ENCODE assay signal across 9 cellular contexts in the genomic region with DNA sequence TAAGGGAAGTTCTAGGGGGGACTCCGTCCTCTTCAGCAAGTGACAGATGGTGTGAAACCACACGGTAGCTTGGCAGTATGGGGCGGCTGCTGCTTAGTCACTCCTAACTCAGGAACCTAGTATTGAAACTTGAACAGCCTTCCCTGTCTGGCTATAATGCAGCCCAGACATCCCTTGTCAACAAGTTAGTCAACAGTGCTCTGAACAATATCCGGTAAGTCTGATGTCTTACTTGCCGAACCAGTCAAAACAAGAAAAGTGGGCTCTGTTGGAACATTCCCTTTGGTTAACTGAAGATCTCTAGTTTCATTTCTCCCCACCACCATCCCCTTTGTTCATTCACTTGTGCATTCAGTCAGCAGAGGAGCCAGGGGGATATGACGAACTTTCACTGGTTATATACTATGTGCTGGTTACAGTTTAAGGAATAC. TPM values are rescaled to one million over a fixed set of nuclear protein-coding genes. Genes with fewer than 3 reads are reported as not detected.
DNase-seq lines count a peak whose midpoint lies in the region; ATAC-seq and TF ChIP-seq lines count a peak whose summit lies in the region.
"Had no signal": no experiment of that assay in that cellular context is flagged by ENCODE, and none has a peak within 500 bp of the region (broad histone marks: within the 10 kb centered on the region; RNA-seq: fewer than 3 reads in every experiment).

No MANE protein-coding gene starts in this region.

- H3K27me3 Mint-ChIP-seq in MCF 10A (ENCODE audit: insufficient read depth, unreplicated experiment) (no peaks in the 10 kb centered on the region), activated B cell treated with CpG ODN at 0.5 μM for 24 hours (no peaks in the 10 kb centered on the region), memory B cell (peaks cover 3% of the 10 kb centered on the region)

- H3K4me3 Mint-ChIP-seq in MCF 10A (ENCODE audit: unreplicated experiment) (no peak overlapping the region), activated B cell treated with CpG ODN at 0.5 μM for 24 hours (peak overlapping the region; percentile 13), memory B cell (peak overlapping the region; percentile 32)

- H3K36me3 ChIP-seq in breast epithelium, result no peaks in the 10 kb centered on the region
- H3K36me3 ChIP-seq in A673 (ENCODE audit: insufficient read depth, low read length, poor library complexity, severe bottlenecking), result no peaks in the 10 kb centered on the region

- CTCF ChIA-PET in MCF 10A (lab: Yijun Ruan, JAX), result interaction anchor here (0.5 to 3.3 kb wide), 5 partner anchors 10 to 1127 kb away, joined by 3 to 10 read pairs (median 4); no protein-coding TSS in a partner anchor
- CTCF ChIA-PET in activated B cell treated with CpG ODN at 0.5 μM for 24 hours (lab: Charles Lee), result interaction anchor here (0.5 to 1.5 kb wide), 2 partner anchors 93 to 121 kb away, joined by 3 read pairs; no protein-coding TSS in a partner anchor
- CTCF ChIA-PET in A673 (lab: Charles Lee), result no interaction called here

- DNase-seq in MCF 10A (ENCODE audit: unreplicated experiment), result peak; percentile 58
- DNase-seq in breast epithelium (ENCODE audit: low spot score in 2 of 2), result no peak
- DNase-seq in activated B cell treated with CpG ODN at 0.5 μM for 24 hours, result peak; percentile 35
- peak; percentile 35 to 42 for DNase-seq in memory B cell (ENCODE audit: low spot score in 2 of 2)
- DNase-seq in inferior parietal cortex (ENCODE audit: extremely low spot score), result no peak
- DNase-seq in A673 (ENCODE audit: low spot score), result no peak
- DNase-seq in activated CD4-positive, CD25-positive, alpha-beta regulatory T cell treated with anti-CD3 and anti-CD28 coated beads, Interleukin-2, amount 50 U/mL, for 72 hours, result no peak

- no peaks in the 10 kb centered on the region for H3K9me3 Mint-ChIP-seq in MCF 10A (ENCODE audit: unreplicated experiment)
- H3K9me3 Mint-ChIP-seq in activated B cell treated with CpG ODN at 0.5 μM for 24 hours, result no peaks in the 10 kb centered on the region
- H3K9me3 Mint-ChIP-seq in memory B cell, result no peaks in the 10 kb centered on the region

- H3K4me1 Mint-ChIP-seq in MCF 10A (ENCODE audit: insufficient read depth, unreplicated experiment) (peaks cover 22% of the 10 kb centered on the region), activated B cell treated with CpG ODN at 0.5 μM for 24 hours (peaks cover 28% of the 10 kb centered on the region), memory B cell (peaks cover 17% of the 10 kb centered on the region)

- no peaks in the 10 kb centered on the region for H3K9me3 ChIP-seq in breast epithelium
- H3K9me3 ChIP-seq in A673 (ENCODE audit: low read depth, low read length, poor library complexity, severe bottlenecking), result no peaks in the 10 kb centered on the region

- POLR2A ChIA-PET in MCF 10A (lab: Yijun Ruan, JAX) (interaction anchor here (0.8 to 1.2 kb wide), 4 partner anchors 10 to 130 kb away, joined by 3 to 6 read pairs (median 3); no protein-coding TSS in a partner anchor), activated B cell treated with CpG ODN at 0.5 μM for 24 hours (lab: Charles Lee) (interaction anchor here (1.1 to 1.5 kb wide), 2 partner anchors 24 to 93 kb away, joined by 3 to 9 read pairs; no protein-coding TSS in a partner anchor), A673 (lab: Charles Lee; ENCODE audit: low non-redundant PET) (no interaction called here)

- no peak overlapping the region for H3K27ac ChIP-seq in breast epithelium
- H3K27ac ChIP-seq in A673 (ENCODE audit: low read depth, low read length, poor library complexity, severe bottlenecking), result no peak overlapping the region
- H3K27ac ChIP-seq: C4-2B had no signal

- H3K27me3 ChIP-seq in breast epithelium, result no peaks in the 10 kb centered on the region
- H3K27me3 ChIP-seq in A673 (replicated peaks; ENCODE audit: insufficient read depth, low read depth, low read length, poor library complexity), result no peaks in the 10 kb centered on the region

- TF ChIP-seq POLR2A in breast epithelium (IDR thresholded peaks at IDR 0.05), result no peak

- ATAC-seq in HG03139 (IDR thresholded peaks at IDR 0.05; ENCODE audit: unreplicated experiment), result peak; percentile 98
- peak; percentile 93 for ATAC-seq in activated B cell treated with CpG ODN at 0.5 μM for 24 hours (ENCODE audit: low read depth)
- ATAC-seq in memory B cell (ENCODE audit: low read depth), result peak; percentile 95

- BruUV-seq in MCF 10A (replicated peaks; lab: Mats Ljungman, UMichigan) (no TSS peak), A673 (replicated peaks; lab: Mats Ljungman, UMichigan) (no TSS peak)

- H3K36me3 Mint-ChIP-seq in MCF 10A (ENCODE audit: insufficient read depth, unreplicated experiment) (no peaks in the 10 kb centered on the region), activated B cell treated with CpG ODN at 0.5 μM for 24 hours (ENCODE audit: low read depth) (no peaks in the 10 kb centered on the region), memory B cell (no peaks in the 10 kb centered on the region)

- H3K27ac Mint-ChIP-seq in MCF 10A (ENCODE audit: low read depth, unreplicated experiment) (peak overlapping the region; percentile 72), activated B cell treated with CpG ODN at 0.5 μM for 24 hours (peak overlapping the region; percentile 76), memory B cell (peak overlapping the region; percentile 26)

- H3K4me3 ChIP-seq in breast epithelium, result no peak overlapping the region
- no peak overlapping the region for H3K4me3 ChIP-seq in A673 (ENCODE audit: low read depth, low read length, poor library complexity, severe bottlenecking)

- TF ChIP-seq CTCF in MCF 10A (IDR thresholded peaks at IDR 0.05; ENCODE audit: unreplicated experiment), result no peak
- TF ChIP-seq CTCF in breast epithelium (IDR thresholded peaks at IDR 0.05), result no peak
- no peak for TF ChIP-seq CTCF in activated B cell treated with CpG ODN at 0.5 μM for 24 hours (IDR thresholded peaks at IDR 0.05)
- TF ChIP-seq CTCF in A673 (conservative IDR thresholded peaks at IDR 0.05; ENCODE audit: low read depth, low read length), result no peak

- H3K4me1 ChIP-seq in breast epithelium, result no peaks in the 10 kb centered on the region
- no peaks in the 10 kb centered on the region for H3K4me1 ChIP-seq in A673 (ENCODE audit: insufficient read depth, low read length, poor library complexity, severe bottlenecking)

- intact Hi-C loops in MCF 10A (cut with micrococcal nuclease) (no loop called here), breast epithelium (cut with DNase I; ENCODE audit: low total_unique reads) (no loop called here), activated B cell treated with CpG ODN at 0.5 μM for 24 hours (cut with micrococcal nuclease) (loop anchor here (1.0 kb wide), 2 partner anchors 94 to 516 kb away; no protein-coding TSS in a partner anchor), A673 (cut with micrococcal nuclease; ENCODE audit: unreplicated experiment) (no loop called here)

RNA-seq across cellular contexts. Expression of gene CXCL13, which starts 18.7 kb away (rescaled TPM):
- not detected in 2 replicates for total RNA-seq in MCF 10A (2022)
- 1 to 10 TPM in 2 of 3 donors, not detected in 1; 2.9 to 6.2 TPM for total RNA-seq in breast epithelium
- 0.44 TPM in 1 of 2 replicates, not detected in the other for total RNA-seq in activated B cell treated with CpG ODN at 0.5 μM for 24 hours
- total RNA-seq in A673 (2021), result not detected in 2 replicates

Comparison
In these comparisons a context has a peak if more than half of its experiments do, and no peak if none do; other contexts are left out.
1. DNase-seq: peak in MCF 10A (single experiment), activated B cell treated with CpG ODN at 0.5 μM for 24 hours (single experiment) and memory B cell (2 of 2); none in breast epithelium (0 of 2), inferior parietal cortex (single experiment), A673 (single experiment) and activated CD4-positive, CD25-positive, alpha-beta regulatory T cell treated with anti-CD3 and anti-CD28 coated beads, Interleukin-2, amount 50 U/mL, for 72 hours (single experiment).
2. H3K27ac Mint-ChIP-seq: peak in every context shown above with its lines; median percentile 76 in activated B cell treated with CpG ODN at 0.5 μM for 24 hours; 72 in MCF 10A; 26 in memory B cell.
3. Peak in every context shown above with its lines, with median percentiles within 50 percentile points of each other: ATAC-seq.